ENCODE assay signal across 24 cellular contexts in genomic region chr10:102778781-102779180, GRCh38. TPM values are rescaled to one million over a fixed set of nuclear protein-coding genes. Genes with fewer than 3 reads are reported as not detected.
A peak's percentile ranks its signal among the peaks of the same experiment; 100 is the strongest.
DNase-seq lines count a peak whose midpoint lies in the region; ATAC-seq and TF ChIP-seq lines count a peak whose summit lies in the region.
"Had no signal": no experiment of that assay in that cellular context is flagged by ENCODE, and none has a peak within 500 bp of the region (broad histone marks: within the 10 kb centered on the region; RNA-seq: fewer than 3 reads in every experiment).

No MANE protein-coding gene starts in this region.

- no peaks in the 10 kb centered on the region for H3K27me3 Mint-ChIP-seq in CD4-positive, alpha-beta T cell
- H3K27me3 Mint-ChIP-seq: CD8-positive, alpha-beta memory T cell; naive thymus-derived CD4-positive, alpha-beta T cell; stimulated activated naive CD8-positive, alpha-beta T cell treated with anti-CD3 and anti-CD28 coated beads, Interleukin-15, amount 100 ng/mL, for 72 hours had no signal

- H3K4me1 ChIP-seq in adipocyte (ENCODE audit: control insufficient read depth, insufficient read depth, low read length), result peaks cover 97% of the 10 kb centered on the region
- H3K4me1 ChIP-seq in hepatocyte (ENCODE audit: insufficient read depth), result peaks cover 77% of the 10 kb centered on the region
- peaks cover 69% of the 10 kb centered on the region for H3K4me1 ChIP-seq in GM23248 (ENCODE audit: insufficient read depth)

- H3K4me3 ChIP-seq in adipocyte (ENCODE audit: low read length), result no peak overlapping the region
- H3K4me3 ChIP-seq in hepatocyte, result no peak overlapping the region
- H3K4me3 ChIP-seq in retinal pigment epithelial cell (ENCODE audit: low read length), result no peak overlapping the region
- no peak overlapping the region for H3K4me3 ChIP-seq in GM23248

- H3K79me2 ChIP-seq in hepatocyte (peaks cover 65% of the 10 kb centered on the region), GM23248 (ENCODE audit: insufficient read depth) (peaks cover 66% of the 10 kb centered on the region)

- no peak overlapping the region for H3K27ac ChIP-seq in CD4-positive, alpha-beta T cell (ENCODE audit: low read depth, low read length)
- H3K27ac ChIP-seq in hepatocyte (peak overlapping the region; percentile 97), GM23248 (no peak overlapping the region)

- H3K9me3 ChIP-seq in CD4-positive, alpha-beta T cell (ENCODE audit: control insufficient read depth, low read length), result no peaks in the 10 kb centered on the region
- H3K9me3 ChIP-seq in adipocyte (ENCODE audit: control insufficient read depth, low read length), result no peaks in the 10 kb centered on the region
- no peaks in the 10 kb centered on the region for H3K9me3 ChIP-seq in hepatocyte (ENCODE audit: low read depth)
- no peaks in the 10 kb centered on the region for H3K9me3 ChIP-seq in GM23248 (ENCODE audit: low read depth)

- H3K4me2 ChIP-seq in hepatocyte, result peak overlapping the region; percentile 76
- H3K4me2 ChIP-seq in GM23248 (ENCODE audit: unreplicated experiment), result no peak overlapping the region

- in situ Hi-C loops in GM23248 (cut with MboI), result no loop called here

- H3K4me3 Mint-ChIP-seq in CD4-positive, alpha-beta T cell, result no peak overlapping the region
- H3K4me3 Mint-ChIP-seq: CD8-positive, alpha-beta memory T cell; stimulated activated naive CD8-positive, alpha-beta T cell treated with anti-CD3 and anti-CD28 coated beads, Interleukin-15, amount 100 ng/mL, for 72 hours had no signal

- H3K9ac ChIP-seq in adipocyte (ENCODE audit: low read length) (peak overlapping the region; percentile 10), GM23248 (no peak overlapping the region)
- H3K9ac ChIP-seq: KMS-11 had no signal

- H3K36me3 Mint-ChIP-seq in CD4-positive, alpha-beta T cell (ENCODE audit: low read depth), result peaks cover 46% of the 10 kb centered on the region

- peak overlapping the region; percentile 85 for H3K27ac Mint-ChIP-seq in CD4-positive, alpha-beta T cell
- H3K27ac Mint-ChIP-seq: stimulated activated naive CD8-positive, alpha-beta T cell treated with anti-CD3 and anti-CD28 coated beads, Interleukin-15, amount 100 ng/mL, for 72 hours had no signal

- no peaks in the 10 kb centered on the region for H3K9me3 Mint-ChIP-seq in CD4-positive, alpha-beta T cell
- H3K9me3 Mint-ChIP-seq: CD8-positive, alpha-beta memory T cell; naive thymus-derived CD4-positive, alpha-beta T cell; stimulated activated naive CD8-positive, alpha-beta T cell treated with anti-CD3 and anti-CD28 coated beads, Interleukin-15, amount 100 ng/mL, for 72 hours had no signal

- no peak overlapping the region for H2AFZ ChIP-seq in hepatocyte
- no peak overlapping the region for H2AFZ ChIP-seq in GM23248

- H3F3A ChIP-seq in GM23248 (ENCODE audit: insufficient read depth), result peaks cover 49% of the 10 kb centered on the region

- POLR2A ChIA-PET in CD4-positive, alpha-beta T cell (lab: Charles Lee), result no interaction called here

- H3K9me2 ChIP-seq in hepatocyte (replicated peaks; ENCODE audit: insufficient read depth) (no peaks in the 10 kb centered on the region), GM23248 (ENCODE audit: insufficient read depth) (no peaks in the 10 kb centered on the region)

- no peaks in the 10 kb centered on the region for H3K36me3 ChIP-seq in adipocyte (ENCODE audit: control insufficient read depth, insufficient read depth, low read length, severe bottlenecking)
- no peaks in the 10 kb centered on the region for H3K36me3 ChIP-seq in hepatocyte (replicated peaks; ENCODE audit: insufficient read depth, low read depth)
- H3K36me3 ChIP-seq in GM23248 (ENCODE audit: low read depth), result no peaks in the 10 kb centered on the region

- no peak for TF ChIP-seq CTCF in CD4-positive, alpha-beta T cell (IDR thresholded peaks at IDR 0.05)
- no peak for TF ChIP-seq CTCF in hepatocyte (IDR thresholded peaks at IDR 0.05; ENCODE audit: poor library complexity)
- no peak for TF ChIP-seq CTCF in retinal pigment epithelial cell (conservative IDR thresholded peaks at IDR 0.05; ENCODE audit: low read depth, low read length)

- H3K27me3 ChIP-seq in CD4-positive, alpha-beta T cell (ENCODE audit: control insufficient read depth, insufficient read depth, low read length), result no peaks in the 10 kb centered on the region
- H3K27me3 ChIP-seq in adipocyte (replicated peaks; ENCODE audit: control insufficient read depth, insufficient read depth, low read length), result no peaks in the 10 kb centered on the region
- no peaks in the 10 kb centered on the region for H3K27me3 ChIP-seq in hepatocyte
- no peaks in the 10 kb centered on the region for H3K27me3 ChIP-seq in GM23248 (replicated peaks; ENCODE audit: insufficient read depth)

- CTCF ChIA-PET in CD4-positive, alpha-beta T cell (lab: Charles Lee), result no interaction called here

- intact Hi-C loops in CD4-positive, alpha-beta T cell (cut with DNase I, micrococcal nuclease), result loop anchor here in 1 of 2 experiments (5.0 kb wide), 1 partner anchor 36 kb away; the partner anchor contains the start of gene WBP1L

- WGBS in hepatocyte (ENCODE audit: low lambda C conversion rate, missing lambda C conversion rate), result 62% methylated on average over 2 of the region's 2 CpGs
- WGBS in GM23248 (ENCODE audit: low coverage in 1 of 2, low lambda C conversion rate in 2 of 2, missing lambda C conversion rate in 2 of 2), 2 experiments, result 95 to 100% methylated on average over 2 of the region's 2 CpGs

- H4K20me1 ChIP-seq in hepatocyte (ENCODE audit: insufficient read depth, poor library complexity, severe bottlenecking) (no peaks in the 10 kb centered on the region), GM23248 (ENCODE audit: insufficient read depth) (no peaks in the 10 kb centered on the region; the same call in 1 of the 2 replicates)

- no peak for ATAC-seq in CD4-positive, alpha-beta T cell (ENCODE audit: poor library complexity)
- ATAC-seq in GM19324 (IDR thresholded peaks at IDR 0.05; ENCODE audit: low FRiP score, unreplicated experiment) (no peak), GM18867 (IDR thresholded peaks at IDR 0.05; ENCODE audit: unreplicated experiment) (no peak)
- ATAC-seq: HCT116; naive thymus-derived CD4-positive, alpha-beta T cell; stimulated activated naive CD8-positive, alpha-beta T cell treated with anti-CD3 and anti-CD28 coated beads, Interleukin-15, amount 100 ng/mL, for 72 hours had no signal

- DNase-seq in CD4-positive, alpha-beta T cell, result no peak
- DNase-seq in adipocyte (ENCODE audit: low read depth) (peak; percentile 52), hepatocyte (ENCODE audit: low spot score) (no peak), retinal pigment epithelial cell (ENCODE audit: low read depth) (peak; percentile 75), GM23248 (no peak), NCI-H2029 (lab: John Stamatoyannopoulos, UW) (no peak)
- DNase-seq: activated CD4-positive, alpha-beta T cell treated with anti-CD3 and anti-CD28 coated beads, Interleukin-2, amount 50 U/mL, for 4 hours; activated naive CD4-positive, alpha-beta T cell treated with anti-CD3 and anti-CD28 coated beads, Interleukin-2, amount 50 U/mL, for 16 hours; activated T-cell treated with anti-CD3 and anti-CD28 coated beads, Interleukin-2, amount 50 U/mL, for 1 hour; CD8-positive, alpha-beta memory T cell; naive thymus-derived CD4-positive, alpha-beta T cell; NCI-H1105 treated with DMSO at 0.1 percent for 48 hours; NCI-H2171; NCI-H748 treated with DMSO at 0.1 percent for 48 hours; stimulated activated naive CD8-positive, alpha-beta T cell treated with anti-CD3 and anti-CD28 coated beads, Interleukin-15, amount 100 ng/mL, for 72 hours; SW 1271 had no signal

- peaks cover 74% of the 10 kb centered on the region for H3K4me1 Mint-ChIP-seq in CD4-positive, alpha-beta T cell (ENCODE audit: low read depth)

RNA-seq across cellular contexts. Expression of gene WBP1L, which starts 35.0 kb away (rescaled TPM):
- 1 to 10 TPM; 6.1 to 6.5 TPM for total RNA-seq in CD4-positive, alpha-beta T cell
- total RNA-seq in hepatocyte, result 57.1 and 57.8 TPM in 2 replicates
- polyA plus RNA-seq in hepatocyte (21.6 and 24.5 TPM in 2 replicates), GM23248 (2016; fragmentation: Nextera tagmentation; extraction: Ambion mirVana) (21.1 and 23.0 TPM in 2 replicates)
- 42.7 and 57.4 TPM in 2 replicates for total RNA-seq in GM23248 (2014; rRNA removed; shearing (Covaris generic))

RNA-seq across cellular contexts. Expression of gene CYP17A1, which starts 58.4 kb away (rescaled TPM):
- total RNA-seq in CD4-positive, alpha-beta T cell, result not detected
- not detected in 2 replicates for total RNA-seq in hepatocyte
- polyA plus RNA-seq in hepatocyte (not detected in 2 replicates), GM23248 (2016; fragmentation: Nextera tagmentation; extraction: Ambion mirVana) (not detected in 2 replicates)
- total RNA-seq in GM23248 (2014; rRNA removed; shearing (Covaris generic)), result not detected in 2 replicates
- total RNA-seq: CD8-positive, alpha-beta memory T cell; Daoy; fibroblast of lung; naive thymus-derived CD4-positive, alpha-beta T cell; pulmonary artery endothelial cell had no signal
- polyA plus RNA-seq: AG04450; fibroblast of lung; naive thymus-derived CD4-positive, alpha-beta T cell had no signal

Comparison
In these comparisons a context has a peak if more than half of its experiments do, and no peak if none do; other contexts are left out.
1. DNase-seq: peak in adipocyte (single experiment) and retinal pigment epithelial cell (single experiment); none in CD4-positive, alpha-beta T cell (0 of 10), hepatocyte (single experiment), GM23248 (single experiment) and NCI-H2029 (single experiment).